Comparison of ENCODE assay signal across 10 cellular contexts in the genomic region with DNA sequence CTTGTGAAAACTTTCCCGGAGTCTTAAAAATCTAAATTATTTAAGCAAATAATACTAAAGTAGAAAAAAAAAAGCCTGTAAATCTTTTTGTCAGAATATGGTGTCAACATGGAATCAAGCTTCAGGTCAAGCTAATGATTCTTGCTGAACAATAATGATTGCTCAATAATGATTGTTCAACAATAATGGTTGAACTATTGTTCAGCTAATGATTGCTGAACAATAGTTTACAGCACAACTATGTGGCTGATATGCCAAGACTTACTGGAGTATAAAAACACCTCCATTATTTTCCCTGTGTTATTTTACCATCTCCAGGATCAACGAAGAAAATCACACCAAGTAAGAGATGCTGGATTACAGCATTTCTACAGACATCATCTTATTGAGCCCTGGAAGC. TPM values are rescaled to one million over a fixed set of nuclear protein-coding genes. Genes with fewer than 3 reads are reported as not detected.
"Had no signal": no experiment of that assay in that cellular context is flagged by ENCODE, and none has a peak within 500 bp of the region (broad histone marks: within the 10 kb centered on the region; RNA-seq: fewer than 3 reads in every experiment).

No MANE protein-coding gene starts in this region.

- H3K9ac ChIP-seq: GM23248 had no signal

- ATAC-seq: K562 had no signal

- FAIRE-seq: H1, H54, K562 had no signal

- H3K4me3 ChIP-seq: GM23248, K562 had no signal

- H3K27ac ChIP-seq: GM23248, HL-60 had no signal

- DNase-seq: GM23248, H9, HCEC 1CT, KG1 had no signal

- H2AFZ ChIP-seq: GM23248 had no signal

RNA-seq across cellular contexts. Expression of a gene that starts 35.1 kb away (rescaled TPM):
- total RNA-seq: GM23248, H1, H9, HT1080, K562 had no signal
- polyA plus RNA-seq: GM23248, H1, IgD-negative memory B cell, K562 had no signal
